In the genomic region with DNA sequence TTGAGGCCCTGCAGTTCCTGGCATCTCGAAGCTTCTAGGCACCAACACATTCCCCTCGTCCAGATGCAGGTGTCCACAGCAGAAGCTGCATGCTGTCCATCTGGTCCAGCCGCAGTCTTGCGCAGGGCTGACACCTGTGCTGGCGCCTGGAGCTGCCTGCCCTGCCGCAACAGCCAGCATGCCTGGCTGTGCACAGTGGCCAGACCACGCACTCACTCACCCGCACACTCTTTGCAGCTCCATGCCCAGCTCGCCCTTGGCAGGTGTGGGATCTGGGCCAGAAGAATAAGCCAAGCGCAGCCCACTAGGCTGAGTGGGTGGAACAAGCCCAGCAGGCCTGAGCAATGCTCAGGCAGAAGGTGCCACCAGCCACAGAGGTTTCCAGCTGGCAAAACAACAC, we compare ENCODE assay signal across 28 cellular contexts.
"Had no signal": no experiment of that assay in that cellular context is flagged by ENCODE, and none has a peak within 500 bp of the region (broad histone marks: within the 10 kb centered on the region; RNA-seq: fewer than 3 reads in every experiment).

No MANE protein-coding gene starts in this region.

- H3K27me3 ChIP-seq: brain microvascular endothelial cell, dorsolateral prefrontal cortex, esophagus muscularis mucosa, foreskin keratinocyte, gastrocnemius medialis had no signal

- H3K9me3 ChIP-seq: esophagus muscularis mucosa, gastrocnemius medialis had no signal

- DNase-seq: activated B cell treated with CpG ODN at 0.5 μM for 24 hours; activated CD4-positive, alpha-beta T cell treated with anti-CD3 and anti-CD28 coated beads for 48 hours; activated CD4-positive, alpha-beta T cell treated with anti-CD3 and anti-CD28 coated beads, Interleukin-2, amount 50 U/mL, for 1 hour; activated CD4-positive, alpha-beta T cell treated with anti-CD3 and anti-CD28 coated beads, Interleukin-2, amount 50 U/mL, for 48 hours; activated CD8-positive, alpha-beta memory T cell treated with anti-CD3 and anti-CD28 coated beads for 24 hours; activated CD8-positive, alpha-beta T cell treated with anti-CD3 and anti-CD28 coated beads for 36 hours; activated effector memory CD4-positive, alpha-beta T cell treated with Interleukin-2 at 50 U/mL for 16 hours; activated gamma-delta T cell treated with Interleukin-2 at 50 U/mL for 16 hours; activated naive CD4-positive, alpha-beta T cell treated with anti-CD3 and anti-CD28 coated beads, Interleukin-2, amount 50 U/mL, for 16 hours; activated naive CD4-positive, alpha-beta T cell treated with Interleukin-2 at 50 U/mL for 16 hours; activated T-cell treated with anti-CD3 and anti-CD28 coated beads, Interleukin-2, amount 50 U/mL, for 4 hours; amniotic stem cell; anterior cingulate cortex; brain microvascular endothelial cell; effector memory CD4-positive, alpha-beta T cell; endodermal cell; foreskin keratinocyte; gastrocnemius medialis; glutamatergic neuron; T-helper 1 cell; T-helper 17 cell; T1000; WERI-Rb-1 had no signal

- H3K27ac ChIP-seq: brain microvascular endothelial cell, coronary artery, dorsolateral prefrontal cortex, esophagus muscularis mucosa, foreskin keratinocyte, gastrocnemius medialis, WERI-Rb-1 had no signal

- ATAC-seq: activated CD4-positive, CD25-positive, alpha-beta regulatory T cell treated with anti-CD3 and anti-CD28 coated beads, Interleukin-2, amount 50 U/mL, for 24 hours; activated CD8-positive, alpha-beta T cell treated with anti-CD3 and anti-CD28 coated beads for 36 hours; activated T-cell treated with anti-CD3 and anti-CD28 coated beads, Interleukin-2, amount 50 U/mL, for 4 hours; activated T-helper 17 cell treated with anti-CD3 and anti-CD28 coated beads, Interleukin-2, amount 50 U/mL, for 72 hours; foreskin keratinocyte; gastrocnemius medialis; T-helper 17 cell had no signal

- H3K4me3 ChIP-seq: coronary artery, dorsolateral prefrontal cortex, esophagus muscularis mucosa, gastrocnemius medialis had no signal

- H3K36me3 ChIP-seq: brain microvascular endothelial cell, esophagus muscularis mucosa, gastrocnemius medialis, WERI-Rb-1 had no signal

- H3K4me1 ChIP-seq: esophagus muscularis mucosa, foreskin keratinocyte, gastrocnemius medialis had no signal
